Comparison of ENCODE assay signal across 12 cellular contexts in the genomic region with DNA sequence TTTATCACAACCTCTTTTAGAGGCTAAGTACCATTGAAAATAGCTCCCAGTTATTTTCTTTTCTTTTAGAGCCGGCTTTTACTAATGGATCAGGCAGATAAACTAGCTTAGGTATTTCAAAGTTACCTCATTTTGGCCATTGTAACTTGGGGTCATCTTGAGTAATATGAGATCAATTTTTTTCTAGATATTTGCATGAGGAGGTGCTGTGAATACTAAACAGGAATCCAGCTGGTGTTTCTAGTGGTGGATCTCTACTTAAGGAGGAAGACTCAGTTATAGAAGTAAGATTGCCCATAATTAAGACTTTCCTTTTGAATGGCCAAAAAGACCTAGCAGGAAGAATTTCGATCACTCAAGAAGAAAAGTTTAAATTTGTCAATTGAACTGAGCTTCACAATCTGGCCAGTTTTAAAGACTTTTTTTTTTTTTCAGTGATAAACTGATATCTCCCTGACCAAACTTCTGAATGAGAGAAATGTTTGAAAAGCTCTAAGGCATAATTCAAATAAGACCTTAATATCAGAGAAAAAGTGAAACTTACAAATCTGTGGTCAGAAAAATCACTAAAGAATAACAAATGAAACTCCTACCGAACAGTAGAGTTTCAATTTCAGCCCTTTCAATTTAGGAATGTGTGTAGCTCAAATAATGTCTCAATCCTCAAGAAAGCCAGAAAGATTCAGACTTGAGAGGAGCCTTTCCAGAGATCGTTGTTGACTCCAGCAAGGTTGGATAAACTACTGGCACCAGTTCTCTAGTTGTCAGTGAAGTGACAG.
"Had no signal": no experiment of that assay in that cellular context is flagged by ENCODE, and none has a peak within 500 bp of the region (broad histone marks: within the 10 kb centered on the region; RNA-seq: fewer than 3 reads in every experiment).

No MANE protein-coding gene starts in this region.

- H3K27me3 Mint-ChIP-seq: activated CD8-positive, alpha-beta T cell treated with anti-CD3 and anti-CD28 coated beads for 36 hours; activated naive CD8-positive, alpha-beta T cell treated with anti-CD3 and anti-CD28 coated beads, Interleukin-2, amount 50 U/mL, for 24 hours had no signal

- H3K4me1 Mint-ChIP-seq: neural progenitor cell had no signal

- ATAC-seq: activated CD8-positive, alpha-beta T cell treated with anti-CD3 and anti-CD28 coated beads for 36 hours; activated naive CD8-positive, alpha-beta T cell treated with anti-CD3 and anti-CD28 coated beads, Interleukin-2, amount 50 U/mL, for 24 hours; heart right ventricle; pancreas had no signal

- DNase-seq: activated CD4-positive, alpha-beta T cell treated with anti-CD3 and anti-CD28 coated beads for 4 hours; activated CD8-positive, alpha-beta memory T cell treated with anti-CD3 and anti-CD28 coated beads, Interleukin-2, amount 50 U/mL, for 4 hours; activated CD8-positive, alpha-beta T cell treated with anti-CD3 and anti-CD28 coated beads for 36 hours; activated naive CD4-positive, alpha-beta T cell treated with Interleukin-2 at 50 U/mL for 16 hours; activated naive CD8-positive, alpha-beta T cell treated with anti-CD3 and anti-CD28 coated beads, Interleukin-2, amount 50 U/mL, for 24 hours; dorsolateral prefrontal cortex; esophagus squamous epithelium; heart right ventricle; pancreas; stimulated activated CD4-positive, alpha-beta T cell treated with anti-CD3 and anti-CD28 coated beads, Interleukin-15, amount 100 ng/mL, for 24 hours; stimulated activated CD4-positive, alpha-beta T cell treated with anti-CD3 and anti-CD28 coated beads, Interleukin-4, amount 100 ng/mL, for 4 hours had no signal

- H3K4me3 Mint-ChIP-seq: activated CD8-positive, alpha-beta T cell treated with anti-CD3 and anti-CD28 coated beads for 36 hours; activated naive CD8-positive, alpha-beta T cell treated with anti-CD3 and anti-CD28 coated beads, Interleukin-2, amount 50 U/mL, for 24 hours; neural progenitor cell had no signal

- H3K36me3 Mint-ChIP-seq: neural progenitor cell had no signal

- H3K9me3 Mint-ChIP-seq: activated CD8-positive, alpha-beta T cell treated with anti-CD3 and anti-CD28 coated beads for 36 hours; activated naive CD8-positive, alpha-beta T cell treated with anti-CD3 and anti-CD28 coated beads, Interleukin-2, amount 50 U/mL, for 24 hours; neural progenitor cell had no signal

- H3K27ac Mint-ChIP-seq: activated CD8-positive, alpha-beta T cell treated with anti-CD3 and anti-CD28 coated beads for 36 hours; neural progenitor cell had no signal
